In genomic region chr11:93028959-93029536, GRCh38 we compare ENCODE assay signal across 20 cellular contexts. TPM values are rescaled to one million over a fixed set of nuclear protein-coding genes. Genes with fewer than 3 reads are reported as not detected.
DNase-seq lines count a peak whose midpoint lies in the region; ATAC-seq and TF ChIP-seq lines count a peak whose summit lies in the region.
"Had no signal": no experiment of that assay in that cellular context is flagged by ENCODE, and none has a peak within 500 bp of the region (broad histone marks: within the 10 kb centered on the region; RNA-seq: fewer than 3 reads in every experiment).

No MANE protein-coding gene starts in this region.

- no peaks in the 10 kb centered on the region; the same call in 1 of the 2 replicates for H3K27me3 ChIP-seq in GM23248 (replicated peaks; ENCODE audit: insufficient read depth)
- H3K27me3 ChIP-seq: body of pancreas had no signal

- H3K79me2 ChIP-seq in GM23248 (ENCODE audit: insufficient read depth): no peaks in the 10 kb centered on the region

- no peak overlapping the region for H3K9ac ChIP-seq in GM23248

- no peak overlapping the region for H3K4me2 ChIP-seq in GM23248 (ENCODE audit: unreplicated experiment)
- H3K4me2 ChIP-seq: A549 had no signal

- peak; percentile 70 for ATAC-seq in HG03432 (IDR thresholded peaks at IDR 0.05; ENCODE audit: unreplicated experiment)
- no peak for ATAC-seq in stimulated activated effector memory CD8-positive, alpha-beta T cell treated with anti-CD3 and anti-CD28 coated beads, Interleukin-12 subunit alpha, Interleukin-12 subunit beta, amount 100 ng/mL, for 72 hours
- no peak for ATAC-seq in GM21528 (IDR thresholded peaks at IDR 0.05; ENCODE audit: low FRiP score, unreplicated experiment)
- ATAC-seq: A549, body of pancreas had no signal

- WGBS in GM23248 (ENCODE audit: low coverage in 1 of 2, low lambda C conversion rate in 2 of 2, missing lambda C conversion rate in 2 of 2), 2 experiments: 34% methylated on average over 6 of the region's 6 CpGs

- peaks cover 5% of the 10 kb centered on the region for H3K4me1 Mint-ChIP-seq in stimulated activated effector memory CD8-positive, alpha-beta T cell treated with anti-CD3 and anti-CD28 coated beads, Interleukin-12 subunit alpha, Interleukin-12 subunit beta, amount 100 ng/mL, for 72 hours
- H3K4me1 Mint-ChIP-seq: activated CD4-positive, alpha-beta T cell treated with anti-CD3 and anti-CD28 coated beads, Interleukin-2, amount 10 ng/mL, durations not matched to agents 7 days and 5 days; activated naive CD4-positive, alpha-beta T cell treated with anti-CD3 and anti-CD28 coated beads, Interleukin-2, amount 50 U/mL, for 24 hours; CD14-positive monocyte; neural crest cell had no signal

- H3K9me3 Mint-ChIP-seq in stimulated activated effector memory CD8-positive, alpha-beta T cell treated with anti-CD3 and anti-CD28 coated beads, Interleukin-12 subunit alpha, Interleukin-12 subunit beta, amount 100 ng/mL, for 72 hours: no peaks in the 10 kb centered on the region
- H3K9me3 Mint-ChIP-seq: activated naive CD4-positive, alpha-beta T cell treated with anti-CD3 and anti-CD28 coated beads, Interleukin-2, amount 50 U/mL, for 24 hours had no signal

- H3K9me2 ChIP-seq in GM23248 (ENCODE audit: insufficient read depth): no peaks in the 10 kb centered on the region

- H3K4me3 Mint-ChIP-seq in stimulated activated effector memory CD8-positive, alpha-beta T cell treated with anti-CD3 and anti-CD28 coated beads, Interleukin-12 subunit alpha, Interleukin-12 subunit beta, amount 100 ng/mL, for 72 hours: no peak overlapping the region
- H3K4me3 Mint-ChIP-seq: activated CD4-positive, alpha-beta T cell treated with anti-CD3 and anti-CD28 coated beads, Interleukin-2, amount 10 ng/mL, durations not matched to agents 7 days and 5 days; activated naive CD4-positive, alpha-beta T cell treated with anti-CD3 and anti-CD28 coated beads, Interleukin-2, amount 50 U/mL, for 24 hours; CD14-positive monocyte; neural crest cell had no signal

- H3K36me3 Mint-ChIP-seq in stimulated activated effector memory CD8-positive, alpha-beta T cell treated with anti-CD3 and anti-CD28 coated beads, Interleukin-12 subunit alpha, Interleukin-12 subunit beta, amount 100 ng/mL, for 72 hours: no peaks in the 10 kb centered on the region
- H3K36me3 Mint-ChIP-seq: activated naive CD4-positive, alpha-beta T cell treated with anti-CD3 and anti-CD28 coated beads, Interleukin-2, amount 50 U/mL, for 24 hours; CD14-positive monocyte had no signal

- no peak overlapping the region; the same call in 1 of the 2 replicates for H2AFZ ChIP-seq in GM23248

- TF ChIP-seq CTCF in GM20000 (IDR thresholded peaks at IDR 0.05; ENCODE audit: extremely low read depth, missing control alignments) (no peak), astrocyte of the spinal cord (IDR thresholded peaks at IDR 0.05; ENCODE audit: low read depth, low read length) (no peak)

- H4K20me1 ChIP-seq in GM23248 (ENCODE audit: insufficient read depth): no peaks in the 10 kb centered on the region

- no peaks in the 10 kb centered on the region for H3K9me3 ChIP-seq in GM23248 (ENCODE audit: low read depth)
- H3K9me3 ChIP-seq: A549, body of pancreas had no signal

- no peak overlapping the region for H3K27ac Mint-ChIP-seq in stimulated activated effector memory CD8-positive, alpha-beta T cell treated with anti-CD3 and anti-CD28 coated beads, Interleukin-12 subunit alpha, Interleukin-12 subunit beta, amount 100 ng/mL, for 72 hours
- H3K27ac Mint-ChIP-seq: activated CD4-positive, alpha-beta T cell treated with anti-CD3 and anti-CD28 coated beads, Interleukin-2, amount 10 ng/mL, durations not matched to agents 7 days and 5 days; activated naive CD4-positive, alpha-beta T cell treated with anti-CD3 and anti-CD28 coated beads, Interleukin-2, amount 50 U/mL, for 24 hours; CD14-positive monocyte had no signal

- 0 out of 2 replicates have a peak, but pooled peaks cover 4% of the 10 kb centered on the region for H3K4me1 ChIP-seq in GM23248 (ENCODE audit: insufficient read depth)

- no peaks in the 10 kb centered on the region for H3K36me3 ChIP-seq in GM23248 (ENCODE audit: low read depth)

- no peaks in the 10 kb centered on the region for H3F3A ChIP-seq in GM23248 (ENCODE audit: insufficient read depth)

- H3K27ac ChIP-seq in GM23248: no peak overlapping the region
- H3K27ac ChIP-seq: A549, body of pancreas had no signal

- H3K4me3 ChIP-seq in astrocyte of the spinal cord (ENCODE audit: low read depth, low read length): no peak overlapping the region
- H3K4me3 ChIP-seq in GM23248: no peak overlapping the region
- H3K4me3 ChIP-seq: A549, body of pancreas had no signal

- in situ Hi-C loops in astrocyte of the spinal cord (cut with HindIII; ENCODE audit: low sequenced_read_pairs) (no loop called here), GM23248 (cut with MboI) (no loop called here)

- DNase-seq in DMS79 treated with DMSO at 0.1 percent for 48 hours (lab: John Stamatoyannopoulos, UW) (peak; percentile 99), GM20000 (ENCODE audit: low spot score) (peak; percentile 6), astrocyte of the spinal cord (ENCODE audit: low read depth, low spot score) (peak; percentile 22), GM23248 (no peak), DMS53 (lab: John Stamatoyannopoulos, UW) (no peak)
- no peak for DNase-seq in stimulated activated effector memory CD8-positive, alpha-beta T cell treated with anti-CD3 and anti-CD28 coated beads, Interleukin-12 subunit alpha, Interleukin-12 subunit beta, amount 100 ng/mL, for 72 hours (ENCODE audit: low spot score in 2 of 2)
- DNase-seq: activated CD4-positive, alpha-beta T cell treated with anti-CD3 and anti-CD28 coated beads, Interleukin-2, amount 10 ng/mL, durations not matched to agents 7 days and 5 days; activated T-cell treated with anti-CD3 and anti-CD28 coated beads, Interleukin-2, amount 50 U/mL, for 1 hour; body of pancreas; cortex of kidney; Kasumi-1 had no signal

RNA-seq across cellular contexts. Expression of gene MTNR1B, which starts 59.6 kb away (rescaled TPM):
- total RNA-seq in GM23248 (2014; rRNA removed; shearing (Covaris generic)): not detected in 2 replicates
- not detected in 2 replicates for polyA plus RNA-seq in GM23248 (2016; fragmentation: Nextera tagmentation; extraction: Ambion mirVana)
- total RNA-seq: activated CD4-positive, alpha-beta T cell treated with anti-CD3 and anti-CD28 coated beads, Interleukin-2, amount 10 ng/mL, durations not matched to agents 7 days and 5 days; body of pancreas; mesenteric fat pad; NCI-H460; neural crest cell; subcutaneous adipose tissue had no signal
- polyA plus RNA-seq: A549, CD14-positive monocyte had no signal

Comparison
In these comparisons a context has a peak if more than half of its experiments do, and no peak if none do; other contexts are left out.
1. DNase-seq: peak in DMS79 treated with DMSO at 0.1 percent for 48 hours (single experiment), GM20000 (single experiment) and astrocyte of the spinal cord (single experiment); none in stimulated activated effector memory CD8-positive, alpha-beta T cell treated with anti-CD3 and anti-CD28 coated beads, Interleukin-12 subunit alpha, Interleukin-12 subunit beta, amount 100 ng/mL, for 72 hours (0 of 2), GM23248 (single experiment) and DMS53 (single experiment).